8 cellular contexts compared by ENCODE assay signal in the genomic region with DNA sequence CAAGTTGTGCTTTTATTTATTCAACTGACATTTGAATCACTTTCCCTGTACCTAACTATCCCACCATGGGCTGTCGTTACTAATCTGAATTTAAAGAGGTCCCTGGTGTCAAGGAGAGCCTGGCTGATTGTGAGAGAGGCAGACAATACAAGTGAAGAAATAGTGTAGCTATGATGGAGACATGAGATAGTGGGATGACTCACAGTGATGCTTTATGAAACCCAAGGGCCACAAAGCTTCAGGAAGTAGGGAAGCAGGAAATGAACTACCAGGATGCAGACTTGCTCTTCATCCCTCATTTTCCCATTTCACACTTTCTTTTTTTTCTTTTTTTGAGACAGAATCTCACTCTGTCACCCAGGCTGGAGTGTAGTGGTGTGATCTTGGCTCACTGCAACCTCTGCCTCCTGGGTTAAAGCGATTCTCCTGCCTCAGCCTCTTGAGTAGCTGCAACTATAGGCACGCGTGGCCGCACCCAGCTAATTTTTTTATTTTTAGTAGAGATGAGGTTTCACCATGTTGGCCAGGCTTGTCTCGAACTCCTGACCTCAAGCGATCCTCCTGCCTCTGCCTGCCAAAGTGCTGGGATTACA. TPM values are rescaled to one million over a fixed set of nuclear protein-coding genes. Genes with fewer than 3 reads are reported as not detected.
DNase-seq lines count a peak whose midpoint lies in the region; ATAC-seq and TF ChIP-seq lines count a peak whose summit lies in the region.
"Not testable (repeated sequence)": the region's sequence is repeated elsewhere in the genome, so short reads cannot be mapped to it uniquely, and the experiment has no call there.

No MANE protein-coding gene starts in this region.

- H3K27me3 ChIP-seq in osteoblast (ENCODE audit: insufficient read depth, low read length): not testable (repeated sequence)

- ATAC-seq in GM18909 (IDR thresholded peaks at IDR 0.05; ENCODE audit: poor library complexity, unreplicated experiment): peak; percentile 19
- ATAC-seq in HG03457 (IDR thresholded peaks at IDR 0.05; ENCODE audit: unreplicated experiment): peak; percentile 20
- peak; percentile 65 for ATAC-seq in activated CD8-positive, alpha-beta T cell treated with anti-CD3 and anti-CD28 coated beads, Interleukin-2, amount 10 ng/mL, durations not matched to agents 7 days and 5 days

- H3K4me2 ChIP-seq in osteoblast (ENCODE audit: insufficient read depth, low read length): not testable (repeated sequence)

- H3K36me3 ChIP-seq in osteoblast (ENCODE audit: insufficient read depth, low read length): not testable (repeated sequence)

- not testable (repeated sequence) for TF ChIP-seq CTCF in HFFc6 (IDR thresholded peaks at IDR 0.05); epithelial cell of esophagus (IDR thresholded peaks at IDR 0.05; ENCODE audit: insufficient read depth, low read depth, low read length, missing control alignments); osteoblast (IDR thresholded peaks at IDR 0.05; ENCODE audit: extremely low read depth, low read depth, low read length)

- H3K9me3 ChIP-seq in osteoblast (ENCODE audit: low read depth, low read length): not testable (repeated sequence)

- peaks cover 29% of the 10 kb centered on the region for H3K4me1 Mint-ChIP-seq in HFFc6 (ENCODE audit: low read depth)
- peaks cover 25% of the 10 kb centered on the region for H3K4me1 Mint-ChIP-seq in activated CD8-positive, alpha-beta T cell treated with anti-CD3 and anti-CD28 coated beads, Interleukin-2, amount 10 ng/mL, durations not matched to agents 7 days and 5 days (ENCODE audit: low read depth)

- DNase-seq in CD1c-positive myeloid dendritic cell (ENCODE audit: extremely low spot score): peak; percentile 64
- peak; percentile 73 for DNase-seq in HFFc6
- peak; percentile 50 for DNase-seq in NOMO-1 treated with dmso at 0.1 percent for 144 hours (lab: John Stamatoyannopoulos, UW; ENCODE audit: unreplicated experiment)
- DNase-seq in activated CD8-positive, alpha-beta T cell treated with anti-CD3 and anti-CD28 coated beads, Interleukin-2, amount 10 ng/mL, durations not matched to agents 7 days and 5 days: not testable (repeated sequence)
- DNase-seq in epithelial cell of esophagus (ENCODE audit: low read depth): peak; percentile 82
- DNase-seq in osteoblast (ENCODE audit: insufficient read length, low spot score, missing footprints): peak; percentile 78

- H3K27ac ChIP-seq in osteoblast (ENCODE audit: low read depth, low read length): not testable (repeated sequence)

- not testable (repeated sequence) for H3K9me3 Mint-ChIP-seq in HFFc6; activated CD8-positive, alpha-beta T cell treated with anti-CD3 and anti-CD28 coated beads, Interleukin-2, amount 10 ng/mL, durations not matched to agents 7 days and 5 days (ENCODE audit: insufficient read depth)

- H3K27ac Mint-ChIP-seq in HFFc6: peak overlapping the region; percentile 79
- not testable (repeated sequence) for H3K27ac Mint-ChIP-seq in activated CD8-positive, alpha-beta T cell treated with anti-CD3 and anti-CD28 coated beads, Interleukin-2, amount 10 ng/mL, durations not matched to agents 7 days and 5 days

- POLR2A ChIA-PET in activated CD8-positive, alpha-beta T cell treated with anti-CD3 and anti-CD28 coated beads, Interleukin-2, amount 10 ng/mL, durations not matched to agents 7 days and 5 days (lab: Charles Lee): interaction anchor here (0.6 to 1.1 kb wide), 3 partner anchors 47 to 93 kb away, joined by 3 read pairs; partner anchors contain the start of genes SUB1 and ZFR

- H3K4me1 ChIP-seq in osteoblast (ENCODE audit: insufficient read depth, low read length): not testable (repeated sequence)

- not testable (repeated sequence) for H3K4me3 ChIP-seq in epithelial cell of esophagus (ENCODE audit: low read length); osteoblast (ENCODE audit: insufficient read depth, low read length)

- not testable (repeated sequence) for H3K4me3 Mint-ChIP-seq in HFFc6; activated CD8-positive, alpha-beta T cell treated with anti-CD3 and anti-CD28 coated beads, Interleukin-2, amount 10 ng/mL, durations not matched to agents 7 days and 5 days

- H3K36me3 Mint-ChIP-seq in HFFc6 (ENCODE audit: low read depth); activated CD8-positive, alpha-beta T cell treated with anti-CD3 and anti-CD28 coated beads, Interleukin-2, amount 10 ng/mL, durations not matched to agents 7 days and 5 days (ENCODE audit: low read depth): not testable (repeated sequence)

- H3K79me2 ChIP-seq in osteoblast (ENCODE audit: insufficient read depth, low read length): not testable (repeated sequence)

- H2AFZ ChIP-seq in osteoblast (ENCODE audit: low read length): peak overlapping the region; percentile 52

- CTCF ChIA-PET in activated CD8-positive, alpha-beta T cell treated with anti-CD3 and anti-CD28 coated beads, Interleukin-2, amount 10 ng/mL, durations not matched to agents 7 days and 5 days (lab: Charles Lee): interaction anchor here (1.1 to 2.5 kb wide), 3 partner anchors 47 to 53 kb away, joined by 3 to 7 read pairs (median 3); no protein-coding TSS in a partner anchor

- not testable (repeated sequence) for H4K20me1 ChIP-seq in osteoblast (ENCODE audit: insufficient read depth, low read length)

- not testable (repeated sequence) for H3K27me3 Mint-ChIP-seq in HFFc6 (ENCODE audit: insufficient read depth); activated CD8-positive, alpha-beta T cell treated with anti-CD3 and anti-CD28 coated beads, Interleukin-2, amount 10 ng/mL, durations not matched to agents 7 days and 5 days (ENCODE audit: low read depth)

RNA-seq across cellular contexts. Expression of gene SUB1, which starts 47.8 kb away (rescaled TPM):
- total RNA-seq in HFFc6 (2021; fragmentation: NEBNext Ultra II Directional; extraction: Animal tissue kit (Norgen Biotek cat#: 25700)): 100 to 1,000 TPM; 288 to 354 (median 319) TPM
- 100 to 1,000 TPM; 352 to 377 TPM for total RNA-seq in activated CD8-positive, alpha-beta T cell treated with anti-CD3 and anti-CD28 coated beads, Interleukin-2, amount 10 ng/mL, durations not matched to agents 7 days and 5 days
- 101 and 115 TPM in 2 replicates for total RNA-seq in osteoblast
